ENCODE assay signal across 16 cellular contexts in the genomic region with DNA sequence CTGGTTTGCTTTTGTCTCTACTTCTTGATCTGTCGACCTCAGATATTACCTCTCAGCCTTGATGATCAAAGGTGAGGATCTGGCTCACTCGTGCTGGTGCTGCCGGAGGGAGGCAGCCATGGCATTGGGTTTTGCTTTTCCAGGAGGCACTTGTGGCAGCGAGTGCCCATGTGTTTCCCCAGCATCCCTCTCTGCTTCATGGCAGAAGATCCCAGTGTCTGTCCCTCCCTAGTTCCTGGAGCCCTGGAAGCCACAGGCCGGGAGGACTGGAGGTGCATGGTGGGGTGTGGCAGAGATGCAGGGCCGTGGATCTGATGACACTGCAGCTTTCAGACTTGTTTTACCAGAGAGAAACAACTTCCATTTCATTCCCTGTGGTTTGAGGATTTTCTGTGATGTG. TPM values are rescaled to one million over a fixed set of nuclear protein-coding genes. Genes with fewer than 3 reads are reported as not detected.
DNase-seq lines count a peak whose midpoint lies in the region; ATAC-seq and TF ChIP-seq lines count a peak whose summit lies in the region.
"Had no signal": no experiment of that assay in that cellular context is flagged by ENCODE, and none has a peak within 500 bp of the region (broad histone marks: within the 10 kb centered on the region; RNA-seq: fewer than 3 reads in every experiment).

No MANE protein-coding gene starts in this region.

- intact Hi-C loops in gastrocnemius medialis (cut with DNase I; ENCODE audit: low total_unique reads): loop anchor here (5.0 kb wide), 1 partner anchor 180 kb away; no protein-coding TSS in a partner anchor

- H3K36me3 ChIP-seq in gastrocnemius medialis: no peaks in the 10 kb centered on the region
- H3K36me3 ChIP-seq: HAP-1 had no signal

- peak overlapping the region; percentile 56 for H3K27ac Mint-ChIP-seq in osteocyte (ENCODE audit: unreplicated experiment)
- H3K27ac Mint-ChIP-seq: CD8-positive, alpha-beta T cell; HFFc6 had no signal

- ATAC-seq in gastrocnemius medialis (no peak), GM18870 (IDR thresholded peaks at IDR 0.05; ENCODE audit: unreplicated experiment) (no peak)
- ATAC-seq: CD8-positive, alpha-beta T cell; GM12878 had no signal

- peaks cover 5% of the 10 kb centered on the region for H3K9me3 Mint-ChIP-seq in osteocyte (ENCODE audit: unreplicated experiment)
- H3K9me3 Mint-ChIP-seq: CD8-positive, alpha-beta T cell; HFFc6 had no signal

- TF ChIP-seq CTCF in epithelial cell of esophagus (IDR thresholded peaks at IDR 0.05; ENCODE audit: insufficient read depth, low read depth, low read length, missing control alignments): no peak
- TF ChIP-seq CTCF in osteocyte (IDR thresholded peaks at IDR 0.05): no peak
- no peak for TF ChIP-seq CTCF in gastrocnemius medialis (IDR thresholded peaks at IDR 0.05 in 4 of 5, conservative IDR thresholded peaks at IDR 0.05 in 1 of 5)

- H3K27me3 ChIP-seq in gastrocnemius medialis: no peaks in the 10 kb centered on the region

- DNase-seq in epithelial cell of esophagus (ENCODE audit: low read depth): peak; percentile 8
- DNase-seq in osteocyte (ENCODE audit: extremely low spot score, unreplicated experiment): no peak
- no peak for DNase-seq in gastrocnemius medialis
- no peak for DNase-seq in activated effector memory CD4-positive, alpha-beta T cell treated with anti-CD3 and anti-CD28 coated beads, Interleukin-2, amount 50 U/mL, for 16 hours
- DNase-seq in activated naive CD4-positive, alpha-beta T cell (lab: John Stamatoyannopoulos, UW): no peak
- no peak for DNase-seq in NCI-H345 treated with DMSO at 0.1 percent for 48 hours (lab: John Stamatoyannopoulos, UW; ENCODE audit: unreplicated experiment)
- DNase-seq: C1 segment of cervical spinal cord; Caco-2; CD8-positive, alpha-beta T cell; DMS153; DND-41; GOT3; HFFc6 had no signal

- no peak overlapping the region for H3K4me3 Mint-ChIP-seq in osteocyte (ENCODE audit: unreplicated experiment)
- H3K4me3 Mint-ChIP-seq: CD8-positive, alpha-beta T cell; HFFc6 had no signal

- no peaks in the 10 kb centered on the region for H3K27me3 Mint-ChIP-seq in osteocyte (ENCODE audit: unreplicated experiment)

- peaks cover 34 to 35% of the 10 kb centered on the region in 2 donors for H3K4me1 ChIP-seq in gastrocnemius medialis
- H3K4me1 ChIP-seq: HAP-1 had no signal

- peaks cover 5% of the 10 kb centered on the region for H3K36me3 Mint-ChIP-seq in osteocyte (ENCODE audit: unreplicated experiment)
- H3K36me3 Mint-ChIP-seq: CD8-positive, alpha-beta T cell had no signal

- H3K4me3 ChIP-seq in epithelial cell of esophagus (ENCODE audit: low read length) (no peak overlapping the region), gastrocnemius medialis (no peak overlapping the region)
- H3K4me3 ChIP-seq: GM12878, HAP-1 had no signal

- TF ChIP-seq POLR2A in gastrocnemius medialis (IDR thresholded peaks at IDR 0.05): no peak

- in situ Hi-C loops in gastrocnemius medialis (cut with MboI; ENCODE audit: low sequenced_read_pairs in 4 of 4): no loop called here

- no peaks in the 10 kb centered on the region for H3K9me3 ChIP-seq in gastrocnemius medialis
- H3K9me3 ChIP-seq: Caco-2, HAP-1 had no signal

- H3K27ac ChIP-seq in gastrocnemius medialis: peak overlapping the region in 3 of 4 donors; percentile 98 to 99 (median 99)

- peaks cover 47% of the 10 kb centered on the region for H3K4me1 Mint-ChIP-seq in osteocyte (ENCODE audit: unreplicated experiment)

RNA-seq across cellular contexts. Expression of gene ANKRD10, which starts 47.5 kb away (rescaled TPM):
- 248 and 257 TPM in 2 replicates for total RNA-seq in osteocyte
- 100 to 1,000 TPM; 145 to 381 (median 164) TPM for total RNA-seq in gastrocnemius medialis
